ENCODE assay signal across 1 cellular context in genomic region chr2:127464470-127465257, GRCh38.
TF ChIP-seq lines count a peak whose summit lies in the region.

No MANE protein-coding gene starts in this region.

TF ChIP-seq in GM23338, 12 proteins besides CTCF, POLR2A, EP300 and RAD21 (continued from another document):
- TF ChIP-seq NANOG (IDR thresholded peaks at IDR 0.05; ENCODE audit: borderline replicate concordance) (no peak), ZNF462 (CRISPR knock-in tag; IDR thresholded peaks at IDR 0.05) (no peak), STAT1 (IDR thresholded peaks at IDR 0.05; ENCODE audit: unreplicated experiment) (no peak), POLR2AphosphoS5 (IDR thresholded peaks at IDR 0.05; ENCODE audit: low read depth) (no peak), CREB1 (CRISPR knock-in tag; IDR thresholded peaks at IDR 0.05; ENCODE audit: low read depth) (no peak), EZH2 (IDR thresholded peaks at IDR 0.05; ENCODE audit: low read depth, unreplicated experiment) (no peak), REST (IDR thresholded peaks at IDR 0.05; ENCODE audit: unreplicated experiment) (no peak)
